8 cellular contexts compared by ENCODE assay signal in the genomic region with DNA sequence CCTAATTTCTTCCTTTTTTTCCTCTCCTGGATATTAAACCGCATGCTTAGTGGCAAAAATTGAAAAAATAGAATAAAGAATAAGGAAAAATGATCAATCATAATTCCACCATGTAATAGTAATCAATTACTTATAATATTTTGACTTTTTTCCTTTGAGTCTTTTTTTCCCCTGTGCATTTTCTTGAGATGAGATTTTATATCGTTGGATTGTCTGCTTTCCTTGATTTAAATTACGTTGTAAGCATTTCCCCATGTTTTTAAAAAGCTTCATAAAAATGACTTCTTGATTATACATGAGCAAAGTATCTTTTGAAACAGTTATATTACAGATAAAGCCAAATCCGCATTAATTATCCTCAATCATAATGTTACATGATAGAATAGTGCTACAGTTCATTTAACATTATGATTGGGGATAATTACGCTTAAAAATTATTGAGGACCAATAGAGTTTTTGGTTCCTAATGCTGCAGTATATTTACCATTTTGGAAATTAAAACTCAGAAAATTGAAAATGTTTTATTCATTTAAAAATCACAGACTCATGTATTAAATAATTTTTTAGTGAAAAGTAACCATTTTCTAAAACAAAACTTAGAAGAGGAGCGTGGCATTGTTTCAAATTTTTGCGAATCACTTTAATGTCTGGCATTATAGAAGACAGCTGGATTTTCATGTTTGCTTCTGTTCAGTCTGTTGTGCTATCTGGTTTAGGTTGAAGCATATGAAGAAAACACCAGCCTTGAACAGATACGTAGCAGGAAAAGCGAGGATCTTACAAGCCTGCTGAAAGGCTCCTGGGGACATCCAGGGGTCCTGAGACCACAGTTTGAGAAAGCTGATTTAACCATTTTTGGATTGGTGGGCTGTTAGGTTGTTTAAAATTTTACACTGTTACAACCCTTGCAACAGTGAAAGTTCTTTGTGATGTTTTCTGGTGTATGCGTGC. TPM values are rescaled to one million over a fixed set of nuclear protein-coding genes. Genes with fewer than 3 reads are reported as not detected.
A peak's percentile ranks its signal among the peaks of the same experiment; 100 is the strongest.
DNase-seq lines count a peak whose midpoint lies in the region; ATAC-seq, FAIRE-seq and TF ChIP-seq lines count a peak whose summit lies in the region.

No MANE protein-coding gene starts in this region.

- H3K9me3 Mint-ChIP-seq in endothelial cell (ENCODE audit: unreplicated experiment) = no peaks in the 10 kb centered on the region

- H3K27ac Mint-ChIP-seq in endothelial cell (ENCODE audit: unreplicated experiment) = peak overlapping the region; percentile 84

- intact Hi-C loops in pancreas (cut with DNase I) = no loop called here

- no peak for FAIRE-seq in pancreas (lab: Jason Lieb, UNC)

- H2AFZ ChIP-seq in DND-41 (ENCODE audit: low read depth, low read length) = no peak overlapping the region
- no peak overlapping the region for H2AFZ ChIP-seq in OCI-LY1 (ENCODE audit: low read length)

- H3K36me3 ChIP-seq in DND-41 (ENCODE audit: insufficient read depth, low read length) (peaks cover 9% of the 10 kb centered on the region; the same call in 1 of the 2 replicates), OCI-LY1 (ENCODE audit: insufficient read depth, low read length) (no peaks in the 10 kb centered on the region), pancreas (no peaks in the 10 kb centered on the region)

- ATAC-seq in DND-41 (ENCODE audit: insufficient read depth, low read depth) (no peak), pancreas (no peak), HG02623 (IDR thresholded peaks at IDR 0.05; ENCODE audit: unreplicated experiment) (no peak), GM18867 (IDR thresholded peaks at IDR 0.05; ENCODE audit: unreplicated experiment) (no peak)
- no peak for ATAC-seq in activated CD4-positive, CD25-positive, alpha-beta regulatory T cell treated with anti-CD3 and anti-CD28 coated beads, Interleukin-2, amount 50 U/mL, for 24 hours

- H3K79me2 ChIP-seq in DND-41 (ENCODE audit: insufficient read depth, low read length) (peaks cover 51% of the 10 kb centered on the region), OCI-LY1 (ENCODE audit: insufficient read depth, low read length) (peaks cover 7% of the 10 kb centered on the region; the same call in 1 of the 2 replicates)

- DNase-seq in DND-41 = no peak
- DNase-seq in endothelial cell (ENCODE audit: low spot score) = no peak
- no peak for DNase-seq in pancreas
- no peak for DNase-seq in germinal center (ENCODE audit: low spot score)

- no peaks in the 10 kb centered on the region for H3K9me3 ChIP-seq in DND-41 (ENCODE audit: insufficient read depth, low read length, severe bottlenecking)
- H3K9me3 ChIP-seq in OCI-LY1 (ENCODE audit: low read length) = no peaks in the 10 kb centered on the region
- H3K9me3 ChIP-seq in pancreas = no peaks in the 10 kb centered on the region

- H3K4me1 ChIP-seq in DND-41 (ENCODE audit: insufficient read depth, low read length) (peaks cover 34% of the 10 kb centered on the region), OCI-LY1 (ENCODE audit: insufficient read depth, low read length, severe bottlenecking) (peaks cover 22% of the 10 kb centered on the region), pancreas (peaks cover 5 to 16% (median 13%) of the 10 kb centered on the region in 3 donors)

- TF ChIP-seq CTCF in DND-41 (IDR thresholded peaks at IDR 0.05; ENCODE audit: borderline replicate concordance, extremely low read depth, low read length, poor library complexity, severe bottlenecking) = no peak
- no peak for TF ChIP-seq CTCF in OCI-LY1 (IDR thresholded peaks at IDR 0.05; ENCODE audit: low read length)
- no peak for TF ChIP-seq CTCF in endothelial cell (IDR thresholded peaks at IDR 0.05; ENCODE audit: unreplicated experiment)
- TF ChIP-seq CTCF in pancreas (IDR thresholded peaks at IDR 0.05) = no peak

- H3K36me3 Mint-ChIP-seq in endothelial cell (ENCODE audit: low read depth, unreplicated experiment) = peaks cover 13% of the 10 kb centered on the region

- peaks cover 3% of the 10 kb centered on the region for H3K27me3 Mint-ChIP-seq in endothelial cell (ENCODE audit: unreplicated experiment)

- H3K4me1 Mint-ChIP-seq in endothelial cell (ENCODE audit: unreplicated experiment) = peaks cover 14% of the 10 kb centered on the region

- peak overlapping the region; percentile 30 for H3K27ac ChIP-seq in DND-41 (ENCODE audit: low read length)
- H3K27ac ChIP-seq in OCI-LY1 (ENCODE audit: low read depth, low read length, poor library complexity, severe bottlenecking) = no peak overlapping the region
- peak overlapping the region in 1 of 4 donors; percentile 98 for H3K27ac ChIP-seq in pancreas

- no peaks in the 10 kb centered on the region for H3K27me3 ChIP-seq in DND-41 (ENCODE audit: insufficient read depth, low read length, poor library complexity)
- no peaks in the 10 kb centered on the region for H3K27me3 ChIP-seq in OCI-LY1 (ENCODE audit: insufficient read depth, low read length)
- H3K27me3 ChIP-seq in pancreas = no peaks in the 10 kb centered on the region

- H3F3A ChIP-seq in OCI-LY1 (ENCODE audit: insufficient read depth, low read length) = no peaks in the 10 kb centered on the region

- WGBS in pancreas, 2 donors = 37 to 50% methylated on average over 10 of the region's 10 CpGs

- H3K4me2 ChIP-seq in DND-41 (ENCODE audit: insufficient read depth, low read length) (peak overlapping the region; percentile 65), OCI-LY1 (ENCODE audit: low read length) (peak overlapping the region; percentile 97)

- H3K9ac ChIP-seq in DND-41 (ENCODE audit: low read depth, low read length) (peak overlapping the region; percentile 81), OCI-LY1 (ENCODE audit: low read length) (peak overlapping the region; percentile 77)

- no peaks in the 10 kb centered on the region for H3K9me2 ChIP-seq in OCI-LY1 (ENCODE audit: low read depth, low read length)

- peak overlapping the region; percentile 75 to 90; a peak in 3 of 4 replicates for H3K4me3 ChIP-seq in DND-41 (ENCODE audit: low read depth in 1 of 2, low read length in 2 of 2)
- peak overlapping the region; percentile 82 for H3K4me3 ChIP-seq in OCI-LY1 (ENCODE audit: low read depth, low read length, poor library complexity, severe bottlenecking)
- H3K4me3 ChIP-seq in pancreas = peak overlapping the region in 3 of 4 donors; percentile 57 to 87 (median 83)

- H3K4me3 Mint-ChIP-seq in endothelial cell (ENCODE audit: unreplicated experiment) = peak overlapping the region; percentile 95

- H4K20me1 ChIP-seq in DND-41 (ENCODE audit: insufficient read depth, low read length) (no peaks in the 10 kb centered on the region), OCI-LY1 (ENCODE audit: insufficient read depth, low read length) (no peaks in the 10 kb centered on the region)

RNA-seq across cellular contexts. Expression of a gene that starts 1.4 kb away (rescaled TPM):
- total RNA-seq in endothelial cell (ENCODE audit: unreplicated experiment) = 80.5 TPM
- total RNA-seq in pancreas = 10 to 100 TPM in 3 of 6 donors, 1 to 10 TPM in 3; 7.9 to 22.6 (median 9.8) TPM
- polyA plus RNA-seq in pancreas = 1 to 10 TPM; 6.3 to 9.5 TPM
